ENCODE assay signal across 20 cellular contexts in genomic region chr20:24206995-24207394, GRCh38.
A peak's percentile ranks its signal among the peaks of the same experiment; 100 is the strongest.
DNase-seq lines count a peak whose midpoint lies in the region; ATAC-seq, FAIRE-seq and TF ChIP-seq lines count a peak whose summit lies in the region.
"Had no signal": no experiment of that assay in that cellular context is flagged by ENCODE, and none has a peak within 500 bp of the region (broad histone marks: within the 10 kb centered on the region; RNA-seq: fewer than 3 reads in every experiment).

No MANE protein-coding gene starts in this region.

- H3K9me3 ChIP-seq in BLaER1 (no peaks in the 10 kb centered on the region), NT2/D1 (ENCODE audit: insufficient read depth, low read length) (no peaks in the 10 kb centered on the region)
- H3K9me3 ChIP-seq: HAP-1, SK-N-SH had no signal

- H3K4me1 ChIP-seq in BLaER1, result peaks cover 67% of the 10 kb centered on the region
- H3K4me1 ChIP-seq in NT2/D1 (ENCODE audit: insufficient read depth, insufficient read length), result peaks cover 6% of the 10 kb centered on the region
- H3K4me1 ChIP-seq: HAP-1 had no signal

- TF ChIP-seq CTCF in bronchial epithelial cell (IDR thresholded peaks at IDR 0.05; ENCODE audit: insufficient read depth, low read length, severe bottlenecking), result no peak

- H3K4me3 ChIP-seq in BLaER1, result peak overlapping the region; percentile 35; the same call in 1 of the 2 replicates
- H3K4me3 ChIP-seq in NT2/D1 (ENCODE audit: insufficient read length, low read depth), result no peak overlapping the region
- H3K4me3 ChIP-seq in bronchial epithelial cell (ENCODE audit: low read depth, low read length), result no peak overlapping the region
- H3K4me3 ChIP-seq: HAP-1 had no signal

- H3K27ac ChIP-seq in BLaER1, result peak overlapping the region; percentile 81
- H3K27ac ChIP-seq: HL-60 had no signal

- no peaks in the 10 kb centered on the region for H4K20me1 ChIP-seq in BLaER1

- no peak for ATAC-seq in HG03045 (IDR thresholded peaks at IDR 0.05; ENCODE audit: unreplicated experiment)

- H3K27me3 ChIP-seq in BLaER1 (peaks cover 9% of the 10 kb centered on the region), NT2/D1 (ENCODE audit: insufficient read depth, insufficient read length) (no peaks in the 10 kb centered on the region), bronchial epithelial cell (ENCODE audit: control insufficient read depth, insufficient read depth, low read length) (no peaks in the 10 kb centered on the region)

- DNase-seq in NT2/D1 (ENCODE audit: low read depth, low spot score) (peak; percentile 47), bronchial epithelial cell (ENCODE audit: low read depth) (peak; percentile 12), iris pigment epithelial cell (ENCODE audit: low read depth) (peak; percentile 1), activated gamma-delta T cell (lab: John Stamatoyannopoulos, UW) (no peak), AML-193 (lab: John Stamatoyannopoulos, UW) (no peak)
- DNase-seq in effector CD8-positive, alpha-beta T cell (lab: John Stamatoyannopoulos, UW), result no peak
- DNase-seq: CD4-positive, alpha-beta memory T cell; DMS79 treated with DMSO at 0.1 percent for 48 hours; KG1; NCI-H1436 treated with DMSO at 0.1 percent for 48 hours; NCI-H2081; NCI-H510A treated with DMSO at 0.1 percent for 48 hours; SHP77; SK-N-SH had no signal

- peak overlapping the region; percentile 78 for H3K4me2 ChIP-seq in BLaER1
- H3K4me2 ChIP-seq: SK-N-SH had no signal

- no peak for FAIRE-seq in bronchial epithelial cell (lab: Jason Lieb, UNC)
- FAIRE-seq: HTR-8/SVneo, RCC 7860 had no signal

- H3K36me3 ChIP-seq in BLaER1 (no peaks in the 10 kb centered on the region), NT2/D1 (ENCODE audit: insufficient read depth, insufficient read length, low read length) (no peaks in the 10 kb centered on the region), bronchial epithelial cell (ENCODE audit: control insufficient read depth, insufficient read depth, low read length) (no peaks in the 10 kb centered on the region)
- H3K36me3 ChIP-seq: HAP-1 had no signal

- peak overlapping the region; percentile 65; the same call in 1 of the 2 replicates for H3K9ac ChIP-seq in BLaER1
- no peak overlapping the region for H3K9ac ChIP-seq in NT2/D1 (ENCODE audit: insufficient read length, low read depth)
- H3K9ac ChIP-seq: SK-N-SH had no signal

Comparison
In these comparisons a context has a peak if more than half of its experiments do, and no peak if none do; other contexts are left out.
1. DNase-seq: peak in NT2/D1 (single experiment), bronchial epithelial cell (single experiment) and iris pigment epithelial cell (single experiment); none in activated gamma-delta T cell (single experiment), AML-193 (0 of 2) and effector CD8-positive, alpha-beta T cell (single experiment).